In genomic region chrX:18630956-18631355, GRCh38 we compare ENCODE assay signal across 1 cellular context.
TF ChIP-seq lines count a peak whose summit lies in the region.

No MANE protein-coding gene starts in this region.

TF ChIP-seq in HepG2, 621 proteins besides CTCF, POLR2A, EP300 and RAD21 (continued from another document and continues in another):
- TF ChIP-seq SOX13 (IDR thresholded peaks at IDR 0.05) (no peak), SOX13 (CRISPR knock-in tag; conservative IDR thresholded peaks at IDR 0.05 in 1 of 2, IDR thresholded peaks at IDR 0.05 in 1 of 2) (peak in 1 of 2 experiments; percentile 76; a peak in 1 of 4 replicates), ZNF3 (CRISPR knock-in tag; IDR thresholded peaks at IDR 0.05) (no peak), BCL6 (CRISPR knock-in tag; IDR thresholded peaks at IDR 0.05) (peak; percentile 72; the same call in 1 of the 2 replicates), ZNF503 (CRISPR knock-in tag; IDR thresholded peaks at IDR 0.05) (0 out of 2 replicates have a peak, but pooled peaks have one; percentile 27), MYNN (CRISPR knock-in tag; IDR thresholded peaks at IDR 0.05; ENCODE audit: low read depth) (no peak), HDAC2 (CRISPR knock-in tag; IDR thresholded peaks at IDR 0.05) (peak; percentile 33; the same call in 1 of the 2 replicates), FOXK2 (IDR thresholded peaks at IDR 0.05) (0 out of 2 replicates have a peak, but pooled peaks have one; percentile 12), ZNF609 (CRISPR knock-in tag; IDR thresholded peaks at IDR 0.05; ENCODE audit: borderline replicate concordance) (peak; percentile 74; the same call in 1 of the 2 replicates), ARID5B (CRISPR knock-in tag; IDR thresholded peaks at IDR 0.05) (peak; percentile 70), HDAC6 (IDR thresholded peaks at IDR 0.05; ENCODE audit: low read depth, low read length) (no peak), ZNF343 (CRISPR knock-in tag; IDR thresholded peaks at IDR 0.05) (no peak), SP140L (CRISPR knock-in tag; IDR thresholded peaks at IDR 0.05; ENCODE audit: borderline replicate concordance) (no peak), ZGPAT (CRISPR knock-in tag; IDR thresholded peaks at IDR 0.05) (0 out of 2 replicates have a peak, but pooled peaks have one; percentile 21), ZNF10 (CRISPR knock-in tag; IDR thresholded peaks at IDR 0.05; ENCODE audit: borderline replicate concordance, low read depth) (no peak), CREM (IDR thresholded peaks at IDR 0.05) (peak; percentile 28; the same call in 1 of the 2 replicates), CREM (CRISPR knock-in tag; IDR thresholded peaks at IDR 0.05) (no peak), ZNF75D (CRISPR knock-in tag; IDR thresholded peaks at IDR 0.05; ENCODE audit: borderline replicate concordance) (no peak), ISL2 (CRISPR knock-in tag; IDR thresholded peaks at IDR 0.05) (peak; percentile 43; the same call in 1 of the 2 replicates), SAP130 (CRISPR knock-in tag; IDR thresholded peaks at IDR 0.05; ENCODE audit: low read depth) (peak; percentile 45), KMT2A (CRISPR knock-in tag; IDR thresholded peaks at IDR 0.05) (no peak), PAXIP1 (CRISPR knock-in tag; conservative IDR thresholded peaks at IDR 0.05) (peak; percentile 63), FOXP4 (CRISPR knock-in tag; IDR thresholded peaks at IDR 0.05) (peak; percentile 22; the same call in 1 of the 2 replicates), AHDC1 (CRISPR knock-in tag; IDR thresholded peaks at IDR 0.05; ENCODE audit: borderline replicate concordance) (peak; percentile 37; the same call in 1 of the 2 replicates), GFI1 (CRISPR knock-in tag; IDR thresholded peaks at IDR 0.05; ENCODE audit: borderline replicate concordance) (peak; percentile 90), PPARG (CRISPR knock-in tag; conservative IDR thresholded peaks at IDR 0.05) (peak; percentile 74), NCOA2 (CRISPR knock-in tag; IDR thresholded peaks at IDR 0.05) (peak; percentile 54), FOXA3 (CRISPR knock-in tag; IDR thresholded peaks at IDR 0.05) (peak; percentile 62), SOX6 (IDR thresholded peaks at IDR 0.05) (no peak), SOX6 (CRISPR knock-in tag; IDR thresholded peaks at IDR 0.05) (peak; percentile 45; the same call in 1 of the 2 replicates), MAX (IDR thresholded peaks at IDR 0.05) (0 out of 2 replicates have a peak, but pooled peaks have one; percentile 41), ASH2L (IDR thresholded peaks at IDR 0.05; ENCODE audit: insufficient read length, low read depth, low read length) (peak; percentile 45)
